Comparison of ENCODE assay signal across 1 cellular context in genomic region chr19:35006342-35006998, GRCh38.
TF ChIP-seq lines count a peak whose summit lies in the region.

No MANE protein-coding gene starts in this region.

TF ChIP-seq in HepG2, 621 proteins besides CTCF, POLR2A, EP300 and RAD21 (continued from another document and continues in another):
- TF ChIP-seq NR2F6 (IDR thresholded peaks at IDR 0.05) (peak; percentile 90), NR2F6 (CRISPR knock-in tag; IDR thresholded peaks at IDR 0.05) (peak; percentile 90), ZNF720 (CRISPR knock-in tag; IDR thresholded peaks at IDR 0.05) (no peak), RNF219 (CRISPR knock-in tag; IDR thresholded peaks at IDR 0.05) (no peak), SAP130 (CRISPR knock-in tag; IDR thresholded peaks at IDR 0.05; ENCODE audit: low read depth) (peak; percentile 95), ZNF775 (CRISPR knock-in tag; IDR thresholded peaks at IDR 0.05; ENCODE audit: borderline replicate concordance) (no peak), ZXDC (CRISPR knock-in tag; IDR thresholded peaks at IDR 0.05) (no peak), ZNF850 (CRISPR knock-in tag; conservative IDR thresholded peaks at IDR 0.05) (no peak), SNRNP70 (IDR thresholded peaks at IDR 0.05; ENCODE audit: low read depth, low read length) (no peak), SRF (IDR thresholded peaks at IDR 0.05; ENCODE audit: low read depth, low read length) (peak; percentile 58; the same call in 1 of the 2 replicates), GMEB2 (CRISPR knock-in tag; IDR thresholded peaks at IDR 0.05; ENCODE audit: low read depth) (no peak), ZFYVE20 (CRISPR knock-in tag; IDR thresholded peaks at IDR 0.05; ENCODE audit: borderline replicate concordance, low read depth) (no peak), ZNF441 (CRISPR knock-in tag; IDR thresholded peaks at IDR 0.05; ENCODE audit: borderline replicate concordance) (no peak), ZFAT (CRISPR knock-in tag; conservative IDR thresholded peaks at IDR 0.05) (no peak), ZNF180 (CRISPR knock-in tag; IDR thresholded peaks at IDR 0.05; ENCODE audit: borderline replicate concordance, low read depth) (no peak), ZNF260 (CRISPR knock-in tag; IDR thresholded peaks at IDR 0.05; ENCODE audit: borderline replicate concordance, low read depth) (no peak), HOXA9 (CRISPR knock-in tag; IDR thresholded peaks at IDR 0.05; ENCODE audit: borderline replicate concordance) (no peak), DNMT1 (CRISPR knock-in tag; IDR thresholded peaks at IDR 0.05) (no peak), ZNF292 (CRISPR knock-in tag; IDR thresholded peaks at IDR 0.05; ENCODE audit: borderline replicate concordance, low read depth) (peak; percentile 65; the same call in 1 of the 2 replicates), ZSCAN22 (CRISPR knock-in tag; IDR thresholded peaks at IDR 0.05) (no peak), ZBTB43 (CRISPR knock-in tag; conservative IDR thresholded peaks at IDR 0.05) (peak; percentile 88), NCOA5 (CRISPR knock-in tag; IDR thresholded peaks at IDR 0.05) (no peak), ZNF30 (CRISPR knock-in tag; IDR thresholded peaks at IDR 0.05) (no peak), TEF (CRISPR knock-in tag; IDR thresholded peaks at IDR 0.05) (no peak), NFKBIZ (CRISPR knock-in tag; IDR thresholded peaks at IDR 0.05) (peak; percentile 71; the same call in 1 of the 2 replicates), ZNF34 (CRISPR knock-in tag; IDR thresholded peaks at IDR 0.05; ENCODE audit: borderline replicate concordance) (0 out of 2 replicates have a peak, but pooled peaks have one; percentile 61), SATB2 (CRISPR knock-in tag; IDR thresholded peaks at IDR 0.05) (no peak), NR2C2 (CRISPR knock-in tag; IDR thresholded peaks at IDR 0.05; ENCODE audit: borderline replicate concordance) (peak; percentile 51; the same call in 1 of the 2 replicates), NBN (conservative IDR thresholded peaks at IDR 0.05) (no peak), CEBPB (IDR thresholded peaks at IDR 0.05; ENCODE audit: borderline replicate concordance, low read depth, low read length) (no peak; the same call in 1 of the 2 replicates), ZNF549 (CRISPR knock-in tag; IDR thresholded peaks at IDR 0.05) (no peak), RXRA (CRISPR knock-in tag; IDR thresholded peaks at IDR 0.05) (peak; percentile 90), SCMH1 (CRISPR knock-in tag; IDR thresholded peaks at IDR 0.05; ENCODE audit: borderline replicate concordance) (no peak), ZNF598 (CRISPR knock-in tag; IDR thresholded peaks at IDR 0.05; ENCODE audit: borderline replicate concordance) (no peak; the same call in 1 of the 2 replicates), ZKSCAN5 (CRISPR knock-in tag; IDR thresholded peaks at IDR 0.05) (no peak), HHEX (CRISPR knock-in tag; IDR thresholded peaks at IDR 0.05) (peak; percentile 95), AKAP8 (CRISPR knock-in tag; IDR thresholded peaks at IDR 0.05) (peak; percentile 93), ZNF101 (CRISPR knock-in tag; IDR thresholded peaks at IDR 0.05; ENCODE audit: borderline replicate concordance, low read depth) (no peak), ZBTB1 (CRISPR knock-in tag; IDR thresholded peaks at IDR 0.05; ENCODE audit: borderline replicate concordance) (no peak), NFE2 (CRISPR knock-in tag; IDR thresholded peaks at IDR 0.05) (no peak), AGO2 (optimal IDR thresholded peaks at IDR 0.05; ENCODE audit: low read depth, low read length) (no peak), RFX5 (IDR thresholded peaks at IDR 0.05; ENCODE audit: low read depth, low read length) (no peak), ZNF629 (CRISPR knock-in tag; conservative IDR thresholded peaks at IDR 0.05) (no peak; the same call in 1 of the 2 replicates), BCL6 (CRISPR knock-in tag; IDR thresholded peaks at IDR 0.05) (peak; percentile 96), YEATS2 (CRISPR knock-in tag; IDR thresholded peaks at IDR 0.05; ENCODE audit: borderline replicate concordance) (no peak), PBX2 (CRISPR knock-in tag; IDR thresholded peaks at IDR 0.05) (peak; percentile 78), ZNF773 (CRISPR knock-in tag; IDR thresholded peaks at IDR 0.05; ENCODE audit: borderline replicate concordance) (no peak), YEATS4 (CRISPR knock-in tag; IDR thresholded peaks at IDR 0.05; ENCODE audit: borderline replicate concordance) (peak; percentile 38; the same call in 1 of the 2 replicates), ZNF251 (CRISPR knock-in tag; IDR thresholded peaks at IDR 0.05) (no peak), EZH2 (conservative IDR thresholded peaks at IDR 0.05; ENCODE audit: low read depth, low read length) (no peak), ZNF160 (CRISPR knock-in tag; IDR thresholded peaks at IDR 0.05) (no peak), GPBP1L1 (CRISPR knock-in tag; IDR thresholded peaks at IDR 0.05) (no peak), ZNF512B (CRISPR knock-in tag; IDR thresholded peaks at IDR 0.05; ENCODE audit: borderline replicate concordance) (peak; percentile 98), ATF2 (CRISPR knock-in tag; IDR thresholded peaks at IDR 0.05) (peak; percentile 82; the same call in 1 of the 2 replicates), ZBTB34 (CRISPR knock-in tag; IDR thresholded peaks at IDR 0.05) (no peak; the same call in 1 of the 2 replicates), RAD51 (IDR thresholded peaks at IDR 0.05; ENCODE audit: borderline replicate concordance) (no peak)
